ENCODE assay signal across 20 cellular contexts in the genomic region with DNA sequence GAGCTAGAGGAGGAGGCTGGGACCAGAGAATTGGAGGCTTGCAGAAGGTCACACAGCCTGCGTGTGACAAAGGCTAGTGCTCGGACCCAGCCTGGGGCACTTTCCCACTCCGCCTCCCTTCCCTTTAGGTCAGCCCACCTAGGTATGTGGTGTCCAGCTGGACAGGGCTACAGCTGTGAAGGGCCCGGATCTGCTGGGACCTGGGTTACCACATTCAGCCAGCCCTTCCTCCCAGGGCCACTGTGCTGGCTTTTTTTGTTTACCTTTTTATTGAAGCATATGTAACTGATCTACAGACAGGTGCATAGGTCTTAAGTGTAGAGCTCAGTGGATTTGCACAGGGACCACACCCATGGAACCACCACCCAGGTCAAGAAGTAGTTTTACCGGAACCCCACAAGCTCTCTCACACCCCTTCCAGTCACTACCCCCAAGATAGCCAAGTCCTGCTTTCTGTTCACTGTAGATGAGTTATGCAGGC. TPM values are rescaled to one million over a fixed set of nuclear protein-coding genes. Genes with fewer than 3 reads are reported as not detected.
DNase-seq lines count a peak whose midpoint lies in the region; ATAC-seq and TF ChIP-seq lines count a peak whose summit lies in the region.
"Had no signal": no experiment of that assay in that cellular context is flagged by ENCODE, and none has a peak within 500 bp of the region (broad histone marks: within the 10 kb centered on the region; RNA-seq: fewer than 3 reads in every experiment).

No MANE protein-coding gene starts in this region.

- TF ChIP-seq POLR2A in vagina (IDR thresholded peaks at IDR 0.05): no peak

- DNase-seq in SHP77 (lab: John Stamatoyannopoulos, UW): peak; percentile 28
- no peak for DNase-seq in SHP77 treated with DMSO at 0.1 percent for 48 hours (lab: John Stamatoyannopoulos, UW)
- no peak for DNase-seq in chondrocyte (ENCODE audit: low spot score)
- DNase-seq in mucosa of gallbladder (ENCODE audit: low spot score): peak; percentile 66
- DNase-seq in vagina (ENCODE audit: extremely low spot score in 2 of 2): no peak
- DNase-seq in glutamatergic neuron: no peak
- DNase-seq: activated CD4-positive, alpha-beta T cell treated with anti-CD3 and anti-CD28 coated beads, Interleukin-2, amount 10 ng/mL, durations not matched to agents 24 days and 14 days; activated naive CD8-positive, alpha-beta T cell treated with anti-CD3 and anti-CD28 coated beads for 36 hours; gastrocnemius medialis; GDM1; NCI-H1105; stimulated activated CD4-positive, alpha-beta T cell treated with anti-CD3 and anti-CD28 coated beads, Interleukin-12 subunit alpha, Interleukin-12 subunit beta, amount 100 ng/mL, for 4 hours; stimulated activated naive CD8-positive, alpha-beta T cell treated with anti-CD3 and anti-CD28 coated beads, Interleukin-15, amount 100 ng/mL, for 72 hours had no signal

- intact Hi-C loops in vagina (cut with DNase I): no loop called here

- H3K4me3 ChIP-seq in vagina: no peak overlapping the region
- H3K4me3 ChIP-seq: gastrocnemius medialis, HAP-1, K562 had no signal

- peaks cover 2% of the 10 kb centered on the region for H3K36me3 Mint-ChIP-seq in chondrocyte (ENCODE audit: low read depth)
- peaks cover 20% of the 10 kb centered on the region for H3K36me3 Mint-ChIP-seq in glutamatergic neuron (ENCODE audit: unreplicated experiment)
- H3K36me3 Mint-ChIP-seq: activated naive CD8-positive, alpha-beta T cell treated with anti-CD3 and anti-CD28 coated beads for 36 hours; CD8-positive, alpha-beta T cell had no signal

- no peaks in the 10 kb centered on the region for H3K27me3 Mint-ChIP-seq in chondrocyte (ENCODE audit: low read depth)
- H3K27me3 Mint-ChIP-seq in glutamatergic neuron (ENCODE audit: unreplicated experiment): peaks cover 4% of the 10 kb centered on the region
- H3K27me3 Mint-ChIP-seq: activated naive CD8-positive, alpha-beta T cell treated with anti-CD3 and anti-CD28 coated beads for 36 hours; stimulated activated naive CD8-positive, alpha-beta T cell treated with anti-CD3 and anti-CD28 coated beads, Interleukin-15, amount 100 ng/mL, for 72 hours had no signal

- H3K27ac ChIP-seq in vagina: peak overlapping the region; percentile 93

- H3K4me3 Mint-ChIP-seq in chondrocyte (ENCODE audit: unreplicated experiment): no peak overlapping the region
- H3K4me3 Mint-ChIP-seq in glutamatergic neuron (ENCODE audit: unreplicated experiment): no peak overlapping the region
- H3K4me3 Mint-ChIP-seq: activated CD4-positive, alpha-beta T cell treated with anti-CD3 and anti-CD28 coated beads, Interleukin-2, amount 10 ng/mL, durations not matched to agents 24 days and 14 days; activated naive CD8-positive, alpha-beta T cell treated with anti-CD3 and anti-CD28 coated beads for 36 hours; CD8-positive, alpha-beta T cell; stimulated activated naive CD8-positive, alpha-beta T cell treated with anti-CD3 and anti-CD28 coated beads, Interleukin-15, amount 100 ng/mL, for 72 hours had no signal

- TF ChIP-seq CTCF in chondrocyte (IDR thresholded peaks at IDR 0.05) (no peak), vagina (IDR thresholded peaks at IDR 0.05) (no peak), glutamatergic neuron (IDR thresholded peaks at IDR 0.05; ENCODE audit: partially characterized antibody, unreplicated experiment) (no peak)

- H3K4me1 Mint-ChIP-seq in chondrocyte (ENCODE audit: low read depth) (peaks cover 27% of the 10 kb centered on the region), glutamatergic neuron (ENCODE audit: low read depth, unreplicated experiment) (peaks cover 22% of the 10 kb centered on the region)

- no peaks in the 10 kb centered on the region for H3K36me3 ChIP-seq in vagina
- H3K36me3 ChIP-seq: gastrocnemius medialis, HAP-1 had no signal

- no peaks in the 10 kb centered on the region for H3K9me3 ChIP-seq in vagina
- H3K9me3 ChIP-seq: gastrocnemius medialis, HAP-1 had no signal

- H3K27ac Mint-ChIP-seq in chondrocyte (ENCODE audit: unreplicated experiment): peak overlapping the region; percentile 12
- no peak overlapping the region for H3K27ac Mint-ChIP-seq in glutamatergic neuron (ENCODE audit: unreplicated experiment)
- H3K27ac Mint-ChIP-seq: activated CD4-positive, alpha-beta T cell treated with anti-CD3 and anti-CD28 coated beads, Interleukin-2, amount 10 ng/mL, durations not matched to agents 24 days and 14 days; activated naive CD8-positive, alpha-beta T cell treated with anti-CD3 and anti-CD28 coated beads for 36 hours; CD8-positive, alpha-beta T cell; stimulated activated naive CD8-positive, alpha-beta T cell treated with anti-CD3 and anti-CD28 coated beads, Interleukin-15, amount 100 ng/mL, for 72 hours had no signal

- ATAC-seq in HG03378 (IDR thresholded peaks at IDR 0.05; ENCODE audit: unreplicated experiment): no peak
- no peak for ATAC-seq in GM18868 (IDR thresholded peaks at IDR 0.05; ENCODE audit: unreplicated experiment)
- ATAC-seq: CD8-positive, alpha-beta T cell; gastrocnemius medialis; K562; stimulated activated naive CD8-positive, alpha-beta T cell treated with anti-CD3 and anti-CD28 coated beads, Interleukin-15, amount 100 ng/mL, for 72 hours had no signal

- peaks cover 10% of the 10 kb centered on the region for H3K9me3 Mint-ChIP-seq in chondrocyte (ENCODE audit: low read depth)
- H3K9me3 Mint-ChIP-seq in glutamatergic neuron (ENCODE audit: unreplicated experiment): peaks cover 7% of the 10 kb centered on the region
- H3K9me3 Mint-ChIP-seq: CD8-positive, alpha-beta T cell had no signal

- peaks cover 41% of the 10 kb centered on the region for H3K4me1 ChIP-seq in vagina

- no peaks in the 10 kb centered on the region for H3K27me3 ChIP-seq in vagina
- H3K27me3 ChIP-seq: gastrocnemius medialis had no signal

RNA-seq across cellular contexts. Expression of gene CAPN5, which starts 8.7 kb away (rescaled TPM):
- total RNA-seq in chondrocyte (11.9 to 16.7 TPM (median 13.6 TPM) in 3 replicates), mucosa of gallbladder (197 TPM), vagina (15.0 TPM), glutamatergic neuron (ENCODE audit: unreplicated experiment) (45.0 TPM)

RNA-seq across cellular contexts. Expression of gene OMP, which starts 27.2 kb away (rescaled TPM):
- total RNA-seq in chondrocyte (not detected in 3 replicates), mucosa of gallbladder (10.4 TPM), vagina (not detected), glutamatergic neuron (ENCODE audit: unreplicated experiment) (not detected)
- total RNA-seq: activated CD4-positive, alpha-beta T cell treated with anti-CD3 and anti-CD28 coated beads, Interleukin-2, amount 10 ng/mL, durations not matched to agents 24 days and 14 days; activated naive CD8-positive, alpha-beta T cell treated with anti-CD3 and anti-CD28 coated beads for 36 hours; bronchial epithelial cell; gastrocnemius medialis; K562; T-helper 2 cell treated with Interferon-gamma antibody and Interleukin-4, amounts not matched to agents 100 ng/mL and 5 ng/mL, for 36 hours had no signal

RNA-seq across cellular contexts. Expression of gene B3GNT6, which starts 41.3 kb away (rescaled TPM):
- total RNA-seq in chondrocyte: not detected in 3 replicates
- total RNA-seq in mucosa of gallbladder: not detected
- not detected for total RNA-seq in vagina
- total RNA-seq in glutamatergic neuron (ENCODE audit: unreplicated experiment): not detected
- total RNA-seq: activated CD4-positive, alpha-beta T cell treated with anti-CD3 and anti-CD28 coated beads, Interleukin-2, amount 10 ng/mL, durations not matched to agents 24 days and 14 days; activated naive CD8-positive, alpha-beta T cell treated with anti-CD3 and anti-CD28 coated beads for 36 hours; CD8-positive, alpha-beta T cell; K562; T-helper 2 cell treated with Interferon-gamma antibody and Interleukin-4, amounts not matched to agents 100 ng/mL and 5 ng/mL, for 36 hours had no signal

RNA-seq across cellular contexts. Expression of gene MYO7A, which starts 52.6 kb away (rescaled TPM):
- total RNA-seq in chondrocyte (not detected in 3 replicates), mucosa of gallbladder (21.0 TPM), vagina (9.1 TPM), glutamatergic neuron (ENCODE audit: unreplicated experiment) (11.6 TPM)

Comparison
In these comparisons a context has a peak if more than half of its experiments do, and no peak if none do; other contexts are left out.
1. DNase-seq: peak in SHP77 (2 of 2) and mucosa of gallbladder (single experiment); none in SHP77 treated with DMSO at 0.1 percent for 48 hours (single experiment), chondrocyte (single experiment), vagina (0 of 2) and glutamatergic neuron (single experiment).